In the genomic region with DNA sequence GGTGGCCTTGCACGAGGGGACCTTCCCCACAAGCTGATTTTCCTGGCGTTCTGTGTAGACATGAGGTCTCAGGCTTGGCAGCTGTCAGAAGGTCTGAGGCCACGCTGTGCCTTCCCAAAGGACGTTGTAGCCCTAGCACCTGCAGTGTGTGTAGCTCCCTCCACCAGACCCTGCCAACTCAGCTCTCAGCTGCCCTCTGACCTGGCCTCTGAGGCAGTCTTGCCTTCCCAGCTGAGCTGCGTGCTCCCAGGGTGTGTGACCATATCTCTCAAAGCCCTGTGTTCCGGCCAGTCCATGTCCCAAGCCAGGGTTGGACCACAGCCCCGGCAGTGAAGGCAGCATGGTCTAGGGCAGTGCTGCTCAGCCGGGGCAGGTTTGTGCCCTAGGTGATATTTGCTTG, we compare ENCODE assay signal across 19 cellular contexts.
A peak's percentile ranks its signal among the peaks of the same experiment; 100 is the strongest.
DNase-seq lines count a peak whose midpoint lies in the region; ATAC-seq and TF ChIP-seq lines count a peak whose summit lies in the region.
"Had no signal": no experiment of that assay in that cellular context is flagged by ENCODE, and none has a peak within 500 bp of the region (broad histone marks: within the 10 kb centered on the region; RNA-seq: fewer than 3 reads in every experiment).

No MANE protein-coding gene starts in this region.

- H3K9me3 ChIP-seq in AG04450 (ENCODE audit: control insufficient read depth, insufficient read depth, low read length) (no peaks in the 10 kb centered on the region), spleen (no peaks in the 10 kb centered on the region)
- H3K9me3 ChIP-seq: left lung, MG63 had no signal

- intact Hi-C loops in spleen (cut with DNase I; ENCODE audit: low total_unique reads) = no loop called here

- TF ChIP-seq CTCF in AG04450 (IDR thresholded peaks at IDR 0.05; ENCODE audit: low read depth, low read length) (no peak), chondrocyte (IDR thresholded peaks at IDR 0.05) (no peak), spleen (IDR thresholded peaks at IDR 0.05 in 8 of 11, conservative IDR thresholded peaks at IDR 0.05 in 3 of 11) (no peak)

- POLR2A ChIA-PET in AG04450 (lab: Yijun Ruan, JAX) = no interaction called here

- peaks cover 0 to 31% (median 19%) of the 10 kb centered on the region in 6 donors for H3K4me1 ChIP-seq in spleen

- WGBS in spleen, 5 donors = 29 to 56% (median 46%) methylated on average over 7 to 8 of the region's 8 CpGs

- peak overlapping the region; percentile 99 for H3K27ac Mint-ChIP-seq in chondrocyte (ENCODE audit: unreplicated experiment)

- H3K4me3 ChIP-seq in AG04450 (ENCODE audit: low read depth, low read length) (no peak overlapping the region), spleen (no peak overlapping the region)
- H3K4me3 ChIP-seq: left lung, MG63, SK-N-MC had no signal

- CTCF ChIA-PET in AG04450 (lab: Charles Lee) = no interaction called here

- H3K27me3 ChIP-seq in AG04450 (ENCODE audit: control insufficient read depth, insufficient read depth, low read length) (no peaks in the 10 kb centered on the region), layer of hippocampus (ENCODE audit: control insufficient read depth, insufficient read depth, low read length) (no peaks in the 10 kb centered on the region), spleen (replicated peaks in 1 of 7) (no peaks in the 10 kb centered on the region)
- H3K27me3 ChIP-seq: brain microvascular endothelial cell, left lung, MG63 had no signal

- no peaks in the 10 kb centered on the region for H3K9me3 Mint-ChIP-seq in chondrocyte (ENCODE audit: low read depth)
- H3K9me3 Mint-ChIP-seq: CD14-positive monocyte; naive thymus-derived CD8-positive, alpha-beta T cell had no signal

- TF ChIP-seq POLR2A in spleen (IDR thresholded peaks at IDR 0.05) = no peak

- H3K27ac ChIP-seq in AG04450 (ENCODE audit: low read depth, low read length) = peak overlapping the region; percentile 39
- H3K27ac ChIP-seq in layer of hippocampus (ENCODE audit: low read depth, low read length) = peak overlapping the region; percentile 56
- peak overlapping the region in 7 of 8 donors; percentile 47 to 69 (median 51) for H3K27ac ChIP-seq in spleen
- H3K27ac ChIP-seq: brain microvascular endothelial cell, left lung, SK-N-MC had no signal

- H3K36me3 Mint-ChIP-seq in chondrocyte (ENCODE audit: low read depth) = peaks cover 72% of the 10 kb centered on the region
- H3K36me3 Mint-ChIP-seq: CD14-positive monocyte; naive thymus-derived CD8-positive, alpha-beta T cell had no signal

- H3K4me1 Mint-ChIP-seq in chondrocyte (ENCODE audit: low read depth) = peaks cover 89% of the 10 kb centered on the region

- H3K27me3 Mint-ChIP-seq in chondrocyte (ENCODE audit: low read depth) = no peaks in the 10 kb centered on the region

- DNase-seq in AG04450 (ENCODE audit: low read depth, low spot score) (no peak), chondrocyte (ENCODE audit: low spot score) (peak; percentile 85), spleen (peak; percentile 76), HuH-7 (ENCODE audit: low spot score) (no peak)
- DNase-seq in stimulated activated CD4-positive, alpha-beta T cell treated with anti-CD3 and anti-CD28 coated beads, Interleukin-15, amount 100 ng/mL, for 24 hours = no peak
- DNase-seq: activated CD4-positive, alpha-beta T cell treated with anti-CD3 and anti-CD28 coated beads, Interleukin-2, amount 50 U/mL, for 1 hour; activated naive CD4-positive, alpha-beta T cell treated with anti-CD3 and anti-CD28 coated beads, Interleukin-2, amount 50 U/mL, for 16 hours; brain microvascular endothelial cell; effector CD4-positive, alpha-beta T cell; left lung; MG63; naive thymus-derived CD8-positive, alpha-beta T cell; NCI-H1930; NCI-H510A had no signal

- H3K4me3 Mint-ChIP-seq in chondrocyte (ENCODE audit: unreplicated experiment) = no peak overlapping the region
- H3K4me3 Mint-ChIP-seq: CD14-positive monocyte; naive thymus-derived CD8-positive, alpha-beta T cell had no signal

- ATAC-seq in HG03520 (IDR thresholded peaks at IDR 0.05; ENCODE audit: unreplicated experiment) (no peak), GM21717 (IDR thresholded peaks at IDR 0.05; ENCODE audit: unreplicated experiment) (no peak)
- ATAC-seq: naive thymus-derived CD8-positive, alpha-beta T cell had no signal

- no peaks in the 10 kb centered on the region for H3K36me3 ChIP-seq in spleen
- H3K36me3 ChIP-seq: left lung had no signal

Comparison
In these comparisons a context has a peak if more than half of its experiments do, and no peak if none do; other contexts are left out.
1. DNase-seq: peak in chondrocyte (single experiment) and spleen (single experiment); none in AG04450 (single experiment), stimulated activated CD4-positive, alpha-beta T cell treated with anti-CD3 and anti-CD28 coated beads, Interleukin-15, amount 100 ng/mL, for 24 hours (single experiment) and HuH-7 (single experiment).
2. Peak in every context shown above with its lines, with median percentiles within 50 percentile points of each other: H3K27ac ChIP-seq.